3 cellular contexts compared by ENCODE assay signal in genomic region chr1:229563241-229563640, GRCh38.
TF ChIP-seq lines count a peak whose summit lies in the region.

No MANE protein-coding gene starts in this region.

TF ChIP-seq in WTC11, 78 proteins besides CTCF, POLR2A, EP300 and RAD21 (continued from another document):
- TF ChIP-seq, protein P1, sequence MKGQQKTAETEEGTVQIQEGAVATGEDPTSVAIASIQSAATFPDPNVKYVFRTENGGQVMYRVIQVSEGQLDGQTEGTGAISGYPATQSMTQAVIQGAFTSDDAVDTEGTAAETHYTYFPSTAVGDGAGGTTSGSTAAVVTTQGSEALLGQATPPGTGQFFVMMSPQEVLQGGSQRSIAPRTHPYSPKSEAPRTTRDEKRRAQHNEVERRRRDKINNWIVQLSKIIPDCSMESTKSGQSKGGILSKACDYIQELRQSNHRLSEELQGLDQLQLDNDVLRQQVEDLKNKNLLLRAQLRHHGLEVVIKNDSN (CRISPR knock-in tag; IDR thresholded peaks at IDR 0.05), result peak; percentile 39; the same call in 1 of the 2 replicates
- 0 out of 2 replicates have a peak, but pooled peaks have one; percentile 59 for TF ChIP-seq ZNF232 (CRISPR knock-in tag; IDR thresholded peaks at IDR 0.05)
- TF ChIP-seq PRRX2 (CRISPR knock-in tag; IDR thresholded peaks at IDR 0.05), result no peak
- peak; percentile 41; the same call in 1 of the 2 replicates for TF ChIP-seq TEAD4 (CRISPR knock-in tag; IDR thresholded peaks at IDR 0.05)
- TF ChIP-seq, protein P2, sequence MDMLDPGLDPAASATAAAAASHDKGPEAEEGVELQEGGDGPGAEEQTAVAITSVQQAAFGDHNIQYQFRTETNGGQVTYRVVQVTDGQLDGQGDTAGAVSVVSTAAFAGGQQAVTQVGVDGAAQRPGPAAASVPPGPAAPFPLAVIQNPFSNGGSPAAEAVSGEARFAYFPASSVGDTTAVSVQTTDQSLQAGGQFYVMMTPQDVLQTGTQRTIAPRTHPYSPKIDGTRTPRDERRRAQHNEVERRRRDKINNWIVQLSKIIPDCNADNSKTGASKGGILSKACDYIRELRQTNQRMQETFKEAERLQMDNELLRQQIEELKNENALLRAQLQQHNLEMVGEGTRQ (CRISPR knock-in tag; IDR thresholded peaks at IDR 0.05), result no peak
- no peak for TF ChIP-seq IRF2 (CRISPR knock-in tag; IDR thresholded peaks at IDR 0.05; ENCODE audit: borderline replicate concordance, low read depth)
- TF ChIP-seq NR2C2 (CRISPR knock-in tag; IDR thresholded peaks at IDR 0.05), result no peak
- TF ChIP-seq SMAD3 (CRISPR knock-in tag; IDR thresholded peaks at IDR 0.05; ENCODE audit: borderline replicate concordance), result 0 out of 2 replicates have a peak, but pooled peaks have one; percentile 39
- no peak for TF ChIP-seq ZNF317 (CRISPR knock-in tag; IDR thresholded peaks at IDR 0.05; ENCODE audit: borderline replicate concordance, low read depth)
- no peak for TF ChIP-seq ZNF121 (CRISPR knock-in tag; IDR thresholded peaks at IDR 0.05)
- peak; percentile 53; the same call in 1 of the 2 replicates for TF ChIP-seq TEAD1 (CRISPR knock-in tag; IDR thresholded peaks at IDR 0.05)
- no peak for TF ChIP-seq HMGA2 (CRISPR knock-in tag; IDR thresholded peaks at IDR 0.05)
- TF ChIP-seq MAX (CRISPR knock-in tag; IDR thresholded peaks at IDR 0.05), result peak; percentile 87
- TF ChIP-seq NR3C1 (CRISPR knock-in tag; conservative IDR thresholded peaks at IDR 0.05; ENCODE audit: low read depth), result no peak
- no peak for TF ChIP-seq ZNF263 (CRISPR knock-in tag; IDR thresholded peaks at IDR 0.05; ENCODE audit: low read depth)
- TF ChIP-seq E2F1 (CRISPR knock-in tag; IDR thresholded peaks at IDR 0.05), result no peak

TF ChIP-seq in HepG2, 621 proteins besides CTCF, POLR2A, EP300 and RAD21:
- TF ChIP-seq, protein P3, sequence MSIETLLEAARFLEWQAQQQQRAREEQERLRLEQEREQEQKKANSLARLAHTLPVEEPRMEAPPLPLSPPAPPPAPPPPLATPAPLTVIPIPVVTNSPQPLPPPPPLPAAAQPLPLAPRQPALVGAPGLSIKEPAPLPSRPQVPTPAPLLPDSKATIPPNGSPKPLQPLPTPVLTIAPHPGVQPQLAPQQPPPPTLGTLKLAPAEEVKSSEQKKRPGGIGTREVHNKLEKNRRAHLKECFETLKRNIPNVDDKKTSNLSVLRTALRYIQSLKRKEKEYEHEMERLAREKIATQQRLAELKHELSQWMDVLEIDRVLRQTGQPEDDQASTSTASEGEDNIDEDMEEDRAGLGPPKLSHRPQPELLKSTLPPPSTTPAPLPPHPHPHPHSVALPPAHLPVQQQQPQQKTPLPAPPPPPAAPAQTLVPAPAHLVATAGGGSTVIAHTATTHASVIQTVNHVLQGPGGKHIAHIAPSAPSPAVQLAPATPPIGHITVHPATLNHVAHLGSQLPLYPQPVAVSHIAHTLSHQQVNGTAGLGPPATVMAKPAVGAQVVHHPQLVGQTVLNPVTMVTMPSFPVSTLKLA (IDR thresholded peaks at IDR 0.05), result no peak
- TF ChIP-seq ZNF362 (CRISPR knock-in tag; IDR thresholded peaks at IDR 0.05; ENCODE audit: borderline replicate concordance) (no peak), ZNF354B (CRISPR knock-in tag; IDR thresholded peaks at IDR 0.05) (no peak), NCOA2 (CRISPR knock-in tag; IDR thresholded peaks at IDR 0.05) (no peak), ZMAT5 (CRISPR knock-in tag; IDR thresholded peaks at IDR 0.05; ENCODE audit: borderline replicate concordance, low read depth) (no peak), MAX (IDR thresholded peaks at IDR 0.05) (peak; percentile 50; the same call in 1 of the 2 replicates)
- TF ChIP-seq, protein P4, sequence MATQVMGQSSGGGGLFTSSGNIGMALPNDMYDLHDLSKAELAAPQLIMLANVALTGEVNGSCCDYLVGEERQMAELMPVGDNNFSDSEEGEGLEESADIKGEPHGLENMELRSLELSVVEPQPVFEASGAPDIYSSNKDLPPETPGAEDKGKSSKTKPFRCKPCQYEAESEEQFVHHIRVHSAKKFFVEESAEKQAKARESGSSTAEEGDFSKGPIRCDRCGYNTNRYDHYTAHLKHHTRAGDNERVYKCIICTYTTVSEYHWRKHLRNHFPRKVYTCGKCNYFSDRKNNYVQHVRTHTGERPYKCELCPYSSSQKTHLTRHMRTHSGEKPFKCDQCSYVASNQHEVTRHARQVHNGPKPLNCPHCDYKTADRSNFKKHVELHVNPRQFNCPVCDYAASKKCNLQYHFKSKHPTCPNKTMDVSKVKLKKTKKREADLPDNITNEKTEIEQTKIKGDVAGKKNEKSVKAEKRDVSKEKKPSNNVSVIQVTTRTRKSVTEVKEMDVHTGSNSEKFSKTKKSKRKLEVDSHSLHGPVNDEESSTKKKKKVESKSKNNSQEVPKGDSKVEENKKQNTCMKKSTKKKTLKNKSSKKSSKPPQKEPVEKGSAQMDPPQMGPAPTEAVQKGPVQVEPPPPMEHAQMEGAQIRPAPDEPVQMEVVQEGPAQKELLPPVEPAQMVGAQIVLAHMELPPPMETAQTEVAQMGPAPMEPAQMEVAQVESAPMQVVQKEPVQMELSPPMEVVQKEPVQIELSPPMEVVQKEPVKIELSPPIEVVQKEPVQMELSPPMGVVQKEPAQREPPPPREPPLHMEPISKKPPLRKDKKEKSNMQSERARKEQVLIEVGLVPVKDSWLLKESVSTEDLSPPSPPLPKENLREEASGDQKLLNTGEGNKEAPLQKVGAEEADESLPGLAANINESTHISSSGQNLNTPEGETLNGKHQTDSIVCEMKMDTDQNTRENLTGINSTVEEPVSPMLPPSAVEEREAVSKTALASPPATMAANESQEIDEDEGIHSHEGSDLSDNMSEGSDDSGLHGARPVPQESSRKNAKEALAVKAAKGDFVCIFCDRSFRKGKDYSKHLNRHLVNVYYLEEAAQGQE (IDR thresholded peaks at IDR 0.05; ENCODE audit: borderline replicate concordance in 1 of 2, low read depth in 1 of 2, low read length in 2 of 2), result no peak

TF ChIP-seq in SK-N-SH treated with all-trans-retinoic acid at 6 μM for 48 hours, 23 proteins besides CTCF, POLR2A, EP300 and RAD21 (continued from another document):
- TF ChIP-seq, protein P5, sequence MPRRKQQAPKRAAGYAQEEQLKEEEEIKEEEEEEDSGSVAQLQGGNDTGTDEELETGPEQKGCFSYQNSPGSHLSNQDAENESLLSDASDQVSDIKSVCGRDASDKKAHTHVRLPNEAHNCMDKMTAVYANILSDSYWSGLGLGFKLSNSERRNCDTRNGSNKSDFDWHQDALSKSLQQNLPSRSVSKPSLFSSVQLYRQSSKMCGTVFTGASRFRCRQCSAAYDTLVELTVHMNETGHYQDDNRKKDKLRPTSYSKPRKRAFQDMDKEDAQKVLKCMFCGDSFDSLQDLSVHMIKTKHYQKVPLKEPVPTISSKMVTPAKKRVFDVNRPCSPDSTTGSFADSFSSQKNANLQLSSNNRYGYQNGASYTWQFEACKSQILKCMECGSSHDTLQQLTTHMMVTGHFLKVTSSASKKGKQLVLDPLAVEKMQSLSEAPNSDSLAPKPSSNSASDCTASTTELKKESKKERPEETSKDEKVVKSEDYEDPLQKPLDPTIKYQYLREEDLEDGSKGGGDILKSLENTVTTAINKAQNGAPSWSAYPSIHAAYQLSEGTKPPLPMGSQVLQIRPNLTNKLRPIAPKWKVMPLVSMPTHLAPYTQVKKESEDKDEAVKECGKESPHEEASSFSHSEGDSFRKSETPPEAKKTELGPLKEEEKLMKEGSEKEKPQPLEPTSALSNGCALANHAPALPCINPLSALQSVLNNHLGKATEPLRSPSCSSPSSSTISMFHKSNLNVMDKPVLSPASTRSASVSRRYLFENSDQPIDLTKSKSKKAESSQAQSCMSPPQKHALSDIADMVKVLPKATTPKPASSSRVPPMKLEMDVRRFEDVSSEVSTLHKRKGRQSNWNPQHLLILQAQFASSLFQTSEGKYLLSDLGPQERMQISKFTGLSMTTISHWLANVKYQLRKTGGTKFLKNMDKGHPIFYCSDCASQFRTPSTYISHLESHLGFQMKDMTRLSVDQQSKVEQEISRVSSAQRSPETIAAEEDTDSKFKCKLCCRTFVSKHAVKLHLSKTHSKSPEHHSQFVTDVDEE (CRISPR knock-in tag; IDR thresholded peaks at IDR 0.05), result no peak
- no peak for TF ChIP-seq ZC3H10 (CRISPR knock-in tag; IDR thresholded peaks at IDR 0.05)
- TF ChIP-seq ZNF70 (CRISPR knock-in tag; IDR thresholded peaks at IDR 0.05), result no peak
- TF ChIP-seq, protein P6, sequence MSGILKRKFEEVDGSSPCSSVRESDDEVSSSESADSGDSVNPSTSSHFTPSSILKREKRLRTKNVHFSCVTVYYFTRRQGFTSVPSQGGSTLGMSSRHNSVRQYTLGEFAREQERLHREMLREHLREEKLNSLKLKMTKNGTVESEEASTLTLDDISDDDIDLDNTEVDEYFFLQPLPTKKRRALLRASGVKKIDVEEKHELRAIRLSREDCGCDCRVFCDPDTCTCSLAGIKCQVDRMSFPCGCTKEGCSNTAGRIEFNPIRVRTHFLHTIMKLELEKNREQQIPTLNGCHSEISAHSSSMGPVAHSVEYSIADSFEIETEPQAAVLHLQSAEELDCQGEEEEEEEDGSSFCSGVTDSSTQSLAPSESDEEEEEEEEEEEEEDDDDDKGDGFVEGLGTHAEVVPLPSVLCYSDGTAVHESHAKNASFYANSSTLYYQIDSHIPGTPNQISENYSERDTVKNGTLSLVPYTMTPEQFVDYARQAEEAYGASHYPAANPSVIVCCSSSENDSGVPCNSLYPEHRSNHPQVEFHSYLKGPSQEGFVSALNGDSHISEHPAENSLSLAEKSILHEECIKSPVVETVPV (CRISPR knock-in tag; IDR thresholded peaks at IDR 0.05), result no peak
- TF ChIP-seq, protein P7, sequence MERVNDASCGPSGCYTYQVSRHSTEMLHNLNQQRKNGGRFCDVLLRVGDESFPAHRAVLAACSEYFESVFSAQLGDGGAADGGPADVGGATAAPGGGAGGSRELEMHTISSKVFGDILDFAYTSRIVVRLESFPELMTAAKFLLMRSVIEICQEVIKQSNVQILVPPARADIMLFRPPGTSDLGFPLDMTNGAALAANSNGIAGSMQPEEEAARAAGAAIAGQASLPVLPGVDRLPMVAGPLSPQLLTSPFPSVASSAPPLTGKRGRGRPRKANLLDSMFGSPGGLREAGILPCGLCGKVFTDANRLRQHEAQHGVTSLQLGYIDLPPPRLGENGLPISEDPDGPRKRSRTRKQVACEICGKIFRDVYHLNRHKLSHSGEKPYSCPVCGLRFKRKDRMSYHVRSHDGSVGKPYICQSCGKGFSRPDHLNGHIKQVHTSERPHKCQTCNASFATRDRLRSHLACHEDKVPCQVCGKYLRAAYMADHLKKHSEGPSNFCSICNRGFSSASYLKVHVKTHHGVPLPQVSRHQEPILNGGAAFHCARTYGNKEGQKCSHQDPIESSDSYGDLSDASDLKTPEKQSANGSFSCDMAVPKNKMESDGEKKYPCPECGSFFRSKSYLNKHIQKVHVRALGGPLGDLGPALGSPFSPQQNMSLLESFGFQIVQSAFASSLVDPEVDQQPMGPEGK (CRISPR knock-in tag; IDR thresholded peaks at IDR 0.05; ENCODE audit: borderline replicate concordance), result no peak
- no peak for TF ChIP-seq ZNF8 (CRISPR knock-in tag; IDR thresholded peaks at IDR 0.05)
- no peak for TF ChIP-seq OSR1 (CRISPR knock-in tag; IDR thresholded peaks at IDR 0.05)
- TF ChIP-seq ISL1 (CRISPR knock-in tag; IDR thresholded peaks at IDR 0.05), result no peak
- no peak for TF ChIP-seq ZFP30 (CRISPR knock-in tag; IDR thresholded peaks at IDR 0.05)
